7 cellular contexts compared by ENCODE assay signal in genomic region chr4:77074961-77075855, GRCh38.
DNase-seq lines count a peak whose midpoint lies in the region; ATAC-seq and FAIRE-seq lines count a peak whose summit lies in the region.

No MANE protein-coding gene starts in this region.

- peak overlapping the region; percentile 84 for H3K9ac ChIP-seq in endocrine pancreas (ENCODE audit: control insufficient read depth, insufficient read depth, low read length)

- no peaks in the 10 kb centered on the region for H3K36me3 ChIP-seq in endocrine pancreas (ENCODE audit: control insufficient read depth, insufficient read depth, low read length)

- H3K9me3 ChIP-seq in endocrine pancreas (ENCODE audit: control insufficient read depth, low read length), result no peaks in the 10 kb centered on the region

- no peak for FAIRE-seq in GM18507 (lab: Jason Lieb, UNC)

- DNase-seq in GM18507 (ENCODE audit: extremely low spot score, insufficient read length, low read depth) (peak; percentile 50), NCI-H510A (lab: John Stamatoyannopoulos, UW) (peak; percentile 40), midbrain (lab: John Stamatoyannopoulos, UW) (peak; percentile 52)
- peak; percentile 88 for DNase-seq in activated CD8-positive, alpha-beta memory T cell treated with anti-CD3 and anti-CD28 coated beads for 24 hours
- peak; percentile 48 to 70 for DNase-seq in stimulated activated CD8-positive, alpha-beta memory T cell treated with anti-CD3 and anti-CD28 coated beads, Interleukin-2, amount 100 ng/mL, for 1 hour (ENCODE audit: low read depth in 2 of 2)

- peak; percentile 54 for ATAC-seq in HG02798 (IDR thresholded peaks at IDR 0.05; ENCODE audit: poor library complexity, unreplicated experiment)

- no peaks in the 10 kb centered on the region for H3K27me3 ChIP-seq in endocrine pancreas (ENCODE audit: control insufficient read depth, insufficient read depth, low read length)

- peak overlapping the region; percentile 99 for H3K4me3 ChIP-seq in endocrine pancreas (ENCODE audit: control insufficient read depth, insufficient read depth, low read length)

- H3K4me1 ChIP-seq in endocrine pancreas (ENCODE audit: control insufficient read depth, insufficient read depth, low read length), result peaks cover 25% of the 10 kb centered on the region

Comparison
In these comparisons a context has a peak if more than half of its experiments do, and no peak if none do; other contexts are left out.
1. Peak in every context shown above with its lines: DNase-seq, ATAC-seq and H3K4me3 ChIP-seq.